In genomic region chr9:89690334-89690912, GRCh38 we compare ENCODE assay signal across 10 cellular contexts.
DNase-seq lines count a peak whose midpoint lies in the region; ATAC-seq and TF ChIP-seq lines count a peak whose summit lies in the region.
"Had no signal": no experiment of that assay in that cellular context is flagged by ENCODE, and none has a peak within 500 bp of the region (broad histone marks: within the 10 kb centered on the region; RNA-seq: fewer than 3 reads in every experiment).

No MANE protein-coding gene starts in this region.

- no peak overlapping the region for H3K4me3 Mint-ChIP-seq in CD8-positive, alpha-beta memory T cell
- H3K4me3 Mint-ChIP-seq: mesothelial cell of epicardium had no signal

- H3K9me3 Mint-ChIP-seq in CD8-positive, alpha-beta memory T cell: no peaks in the 10 kb centered on the region
- H3K9me3 Mint-ChIP-seq: mesothelial cell of epicardium had no signal

- peaks cover 2 to 17% (median 14%) of the 10 kb centered on the region in 3 donors for H3K4me1 Mint-ChIP-seq in CD8-positive, alpha-beta memory T cell

- H3K4me3 ChIP-seq in epithelial cell of proximal tubule (ENCODE audit: low read depth, low read length): no peak overlapping the region
- H3K4me3 ChIP-seq in CD8-positive, alpha-beta memory T cell (ENCODE audit: low read length): no peak overlapping the region

- H3K9me3 ChIP-seq in CD8-positive, alpha-beta memory T cell (ENCODE audit: low read length): no peaks in the 10 kb centered on the region

- H3K27me3 Mint-ChIP-seq in CD8-positive, alpha-beta memory T cell: peaks cover 0 to 3% of the 10 kb centered on the region in 2 donors

- POLR2A ChIA-PET in CD8-positive, alpha-beta memory T cell (lab: Charles Lee): no interaction called here

- H3K27me3 ChIP-seq in CD8-positive, alpha-beta memory T cell (ENCODE audit: insufficient read depth, low read length, poor library complexity, severe bottlenecking): no peaks in the 10 kb centered on the region

- TF ChIP-seq CTCF in epithelial cell of proximal tubule (conservative IDR thresholded peaks at IDR 0.05; ENCODE audit: low read depth, low read length): no peak

- H3K36me3 ChIP-seq in CD8-positive, alpha-beta memory T cell (ENCODE audit: insufficient read depth, low read length): no peaks in the 10 kb centered on the region

- no peaks in the 10 kb centered on the region for H3K4me1 ChIP-seq in CD8-positive, alpha-beta memory T cell (ENCODE audit: insufficient read depth, low read length)

- CTCF ChIA-PET in CD8-positive, alpha-beta memory T cell (lab: Charles Lee): interaction anchor here (1.2 to 1.8 kb wide), 2 partner anchors 10 to 12 kb away, joined by 4 read pairs; no protein-coding TSS in a partner anchor

- ATAC-seq in GM18519 (IDR thresholded peaks at IDR 0.05; ENCODE audit: low FRiP score, unreplicated experiment): peak; percentile 93
- peak; percentile 87 for ATAC-seq in GM21423 (IDR thresholded peaks at IDR 0.05; ENCODE audit: unreplicated experiment)
- peak; percentile 96 for ATAC-seq in HG03354 (IDR thresholded peaks at IDR 0.05; ENCODE audit: poor library complexity, severe bottlenecking, unreplicated experiment)
- ATAC-seq in GM18873 (IDR thresholded peaks at IDR 0.05; ENCODE audit: low FRiP score, unreplicated experiment): no peak
- ATAC-seq: esophagus mucosa had no signal

- peak overlapping the region in 1 of 8 donors; percentile 76 for H3K27ac Mint-ChIP-seq in CD8-positive, alpha-beta memory T cell
- H3K27ac Mint-ChIP-seq: mesothelial cell of epicardium had no signal

- H3K27ac ChIP-seq in CD8-positive, alpha-beta memory T cell (ENCODE audit: low read depth, low read length): no peak overlapping the region

- DNase-seq in epithelial cell of proximal tubule (ENCODE audit: low read depth) (peak; percentile 22), T-helper 9 cell (no peak), SKM-1 (lab: John Stamatoyannopoulos, UW; ENCODE audit: unreplicated experiment) (no peak)
- DNase-seq in CD8-positive, alpha-beta memory T cell: no peak

- H3K36me3 Mint-ChIP-seq in CD8-positive, alpha-beta memory T cell: no peaks in the 10 kb centered on the region
- H3K36me3 Mint-ChIP-seq: mesothelial cell of epicardium had no signal
